ENCODE assay signal across 13 cellular contexts in the genomic region with DNA sequence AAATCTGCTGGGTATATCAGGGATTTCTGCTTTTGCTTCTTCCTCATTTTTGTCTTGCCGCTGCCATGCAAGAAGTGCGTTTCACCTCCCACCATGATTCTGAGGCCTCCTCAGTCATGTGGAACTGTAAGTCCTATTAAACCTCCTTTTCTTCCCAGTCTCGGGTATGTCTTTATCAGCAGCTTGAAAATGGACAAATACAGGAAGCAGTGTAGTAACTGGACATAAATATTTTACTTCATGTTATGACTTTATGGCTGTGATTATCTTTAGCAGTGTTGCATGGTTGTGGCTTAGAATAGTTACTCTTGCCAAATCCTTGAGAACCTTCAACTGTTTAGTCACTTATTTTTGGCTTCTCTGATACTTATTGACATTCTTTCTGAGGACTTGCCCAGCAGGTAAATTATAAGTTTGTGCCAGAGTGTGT.
DNase-seq lines count a peak whose midpoint lies in the region; ATAC-seq and TF ChIP-seq lines count a peak whose summit lies in the region.
"Had no signal": no experiment of that assay in that cellular context is flagged by ENCODE, and none has a peak within 500 bp of the region (broad histone marks: within the 10 kb centered on the region; RNA-seq: fewer than 3 reads in every experiment).

No MANE protein-coding gene starts in this region.

- DNase-seq in HL-60 (ENCODE audit: low read depth in 1 of 2, low spot score in 1 of 2) (peak; percentile 15 to 83), SIG-M5 (lab: John Stamatoyannopoulos, UW) (peak; percentile 23), epithelial cell of esophagus (ENCODE audit: low read depth) (peak; percentile 22), upper lobe of right lung (no peak), gastrocnemius medialis (no peak)
- DNase-seq in activated CD4-positive, CD25-positive, alpha-beta regulatory T cell treated with anti-CD3 and anti-CD28 coated beads, Interleukin-2, amount 50 U/mL, for 72 hours = no peak
- no peak for DNase-seq in activated CD4-positive, alpha-beta T cell treated with anti-CD3 and anti-CD28 coated beads, Interleukin-2, amount 10 ng/mL, durations not matched to agents 7 days and 5 days
- DNase-seq: Caco-2, NCI-H1436 treated with DMSO at 0.1 percent for 48 hours, NCI-H748 treated with DMSO at 0.1 percent for 48 hours had no signal

- intact Hi-C loops in upper lobe of right lung (cut with DNase I) (no loop called here), gastrocnemius medialis (cut with DNase I; ENCODE audit: low total_unique reads) (no loop called here)

- no peaks in the 10 kb centered on the region for H3K27me3 ChIP-seq in HL-60 (ENCODE audit: insufficient read depth, poor library complexity, severe bottlenecking)
- H3K27me3 ChIP-seq in upper lobe of right lung = peaks cover 6% of the 10 kb centered on the region
- H3K27me3 ChIP-seq in gastrocnemius medialis = peaks cover 0 to 7% (median 5%) of the 10 kb centered on the region in 3 donors

- H3K4me3 ChIP-seq in HL-60 (replicated peaks; ENCODE audit: insufficient read depth, low read length) (no peak overlapping the region), epithelial cell of esophagus (ENCODE audit: low read length) (no peak overlapping the region), upper lobe of right lung (no peak overlapping the region), gastrocnemius medialis (no peak overlapping the region)

- no peak overlapping the region for H3K4me3 Mint-ChIP-seq in activated CD4-positive, alpha-beta T cell treated with anti-CD3 and anti-CD28 coated beads, Interleukin-2, amount 10 ng/mL, durations not matched to agents 7 days and 5 days
- H3K4me3 Mint-ChIP-seq: central memory CD8-positive, alpha-beta T cell had no signal

- peak; percentile 42 for ATAC-seq in upper lobe of right lung
- ATAC-seq in gastrocnemius medialis = no peak
- ATAC-seq: Right ventricle myocardium inferior had no signal

- H3K4me1 ChIP-seq in upper lobe of right lung (peaks cover 5% of the 10 kb centered on the region), gastrocnemius medialis (peaks cover 0 to 10% of the 10 kb centered on the region in 2 donors)
- H3K4me1 ChIP-seq: Caco-2 had no signal

- CTCF ChIA-PET in activated CD4-positive, alpha-beta T cell treated with anti-CD3 and anti-CD28 coated beads, Interleukin-2, amount 10 ng/mL, durations not matched to agents 7 days and 5 days (lab: Charles Lee) = no interaction called here

- H3K36me3 Mint-ChIP-seq in activated CD4-positive, alpha-beta T cell treated with anti-CD3 and anti-CD28 coated beads, Interleukin-2, amount 10 ng/mL, durations not matched to agents 7 days and 5 days (ENCODE audit: low read depth) = no peaks in the 10 kb centered on the region

- no peaks in the 10 kb centered on the region for H3K4me1 Mint-ChIP-seq in activated CD4-positive, alpha-beta T cell treated with anti-CD3 and anti-CD28 coated beads, Interleukin-2, amount 10 ng/mL, durations not matched to agents 7 days and 5 days

- no peaks in the 10 kb centered on the region for H3K9me3 Mint-ChIP-seq in activated CD4-positive, alpha-beta T cell treated with anti-CD3 and anti-CD28 coated beads, Interleukin-2, amount 10 ng/mL, durations not matched to agents 7 days and 5 days
- H3K9me3 Mint-ChIP-seq: central memory CD8-positive, alpha-beta T cell had no signal

- in situ Hi-C loops in gastrocnemius medialis (cut with MboI; ENCODE audit: low sequenced_read_pairs in 4 of 4) = no loop called here

- POLR2A ChIA-PET in activated CD4-positive, alpha-beta T cell treated with anti-CD3 and anti-CD28 coated beads, Interleukin-2, amount 10 ng/mL, durations not matched to agents 7 days and 5 days (lab: Charles Lee) = no interaction called here

- H3K27ac ChIP-seq in HL-60 (replicated peaks) (peak overlapping the region; percentile 0; the same call in 1 of the 2 replicates), upper lobe of right lung (no peak overlapping the region), gastrocnemius medialis (no peak overlapping the region)
- H3K27ac ChIP-seq: epithelial cell of prostate had no signal

- H3K9me3 ChIP-seq in upper lobe of right lung (no peaks in the 10 kb centered on the region), gastrocnemius medialis (no peaks in the 10 kb centered on the region)
- H3K9me3 ChIP-seq: Caco-2 had no signal

- peaks cover 30% of the 10 kb centered on the region for H3K27me3 Mint-ChIP-seq in activated CD4-positive, alpha-beta T cell treated with anti-CD3 and anti-CD28 coated beads, Interleukin-2, amount 10 ng/mL, durations not matched to agents 7 days and 5 days

- H3K36me3 ChIP-seq in upper lobe of right lung (no peaks in the 10 kb centered on the region), gastrocnemius medialis (no peaks in the 10 kb centered on the region)

- TF ChIP-seq CTCF in HL-60 (IDR thresholded peaks at IDR 0.05; ENCODE audit: insufficient read depth, low read length) (no peak), epithelial cell of esophagus (IDR thresholded peaks at IDR 0.05; ENCODE audit: insufficient read depth, low read depth, low read length, missing control alignments) (no peak), upper lobe of right lung (IDR thresholded peaks at IDR 0.05) (no peak), gastrocnemius medialis (IDR thresholded peaks at IDR 0.05 in 4 of 5, conservative IDR thresholded peaks at IDR 0.05 in 1 of 5) (no peak)

- no peak for TF ChIP-seq POLR2A in gastrocnemius medialis (IDR thresholded peaks at IDR 0.05)

- H3K27ac Mint-ChIP-seq in activated CD4-positive, alpha-beta T cell treated with anti-CD3 and anti-CD28 coated beads, Interleukin-2, amount 10 ng/mL, durations not matched to agents 7 days and 5 days = no peak overlapping the region

Comparison
In these comparisons a context has a peak if more than half of its experiments do, and no peak if none do; other contexts are left out.
1. DNase-seq: peak in HL-60 (2 of 2), SIG-M5 (single experiment) and epithelial cell of esophagus (single experiment); none in upper lobe of right lung (single experiment), activated CD4-positive, CD25-positive, alpha-beta regulatory T cell treated with anti-CD3 and anti-CD28 coated beads, Interleukin-2, amount 50 U/mL, for 72 hours (single experiment), gastrocnemius medialis (0 of 2) and activated CD4-positive, alpha-beta T cell treated with anti-CD3 and anti-CD28 coated beads, Interleukin-2, amount 10 ng/mL, durations not matched to agents 7 days and 5 days (single experiment).